Comparison of ENCODE assay signal across 14 cellular contexts in the genomic region with DNA sequence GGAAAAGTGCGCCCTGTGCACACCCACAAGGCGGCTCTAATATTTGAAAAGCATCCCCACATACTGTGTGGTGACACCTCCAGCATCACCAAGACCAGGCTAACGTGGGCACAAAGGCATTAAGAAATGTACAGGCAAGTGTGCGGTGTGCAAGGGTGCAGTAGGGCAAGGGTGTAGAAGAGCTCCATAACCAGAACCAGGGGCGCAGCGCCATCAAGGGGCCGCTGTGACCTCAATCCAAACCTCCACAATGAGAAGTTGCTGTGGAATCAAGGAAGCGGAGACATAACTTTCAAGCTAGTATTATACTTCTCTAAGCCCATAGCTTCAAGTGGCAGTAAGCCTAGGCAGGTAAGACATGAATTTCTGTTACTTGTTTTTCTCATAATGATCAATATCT. TPM values are rescaled to one million over a fixed set of nuclear protein-coding genes. Genes with fewer than 3 reads are reported as not detected.
DNase-seq lines count a peak whose midpoint lies in the region; ATAC-seq and TF ChIP-seq lines count a peak whose summit lies in the region.
"Had no signal": no experiment of that assay in that cellular context is flagged by ENCODE, and none has a peak within 500 bp of the region (broad histone marks: within the 10 kb centered on the region; RNA-seq: fewer than 3 reads in every experiment).

No MANE protein-coding gene starts in this region.

- H3K27ac Mint-ChIP-seq in endodermal cell = no peak overlapping the region
- peak overlapping the region in 1 of 2 donors; percentile 35 for H3K27ac Mint-ChIP-seq in effector memory CD8-positive, alpha-beta T cell
- H3K27ac Mint-ChIP-seq: stimulated activated naive CD8-positive, alpha-beta T cell treated with anti-CD3 and anti-CD28 coated beads, Interleukin-15, Interleukin-2, amounts not matched to agents 100 ng/mL and 50 ng/mL, for 24 hours had no signal

- H3K27me3 Mint-ChIP-seq in endodermal cell (ENCODE audit: insufficient read depth) = no peaks in the 10 kb centered on the region
- no peaks in the 10 kb centered on the region for H3K27me3 Mint-ChIP-seq in effector memory CD8-positive, alpha-beta T cell
- H3K27me3 Mint-ChIP-seq: stimulated activated naive CD8-positive, alpha-beta T cell treated with anti-CD3 and anti-CD28 coated beads, Interleukin-15, Interleukin-2, amounts not matched to agents 100 ng/mL and 50 ng/mL, for 24 hours had no signal

- H3K27me3 ChIP-seq in endodermal cell (ENCODE audit: control insufficient read depth, insufficient read depth, low read length, poor library complexity, severe bottlenecking) (no peaks in the 10 kb centered on the region), testis (no peaks in the 10 kb centered on the region)
- H3K27me3 ChIP-seq: breast epithelium had no signal

- no peak overlapping the region for H3K9ac ChIP-seq in endodermal cell (ENCODE audit: extremely low read depth, low read length, poor library complexity, severe bottlenecking)

- H3K9me3 Mint-ChIP-seq in endodermal cell = no peaks in the 10 kb centered on the region
- peaks cover 4 to 8% of the 10 kb centered on the region in 2 donors for H3K9me3 Mint-ChIP-seq in effector memory CD8-positive, alpha-beta T cell
- H3K9me3 Mint-ChIP-seq: stimulated activated naive CD8-positive, alpha-beta T cell treated with anti-CD3 and anti-CD28 coated beads, Interleukin-15, Interleukin-2, amounts not matched to agents 100 ng/mL and 50 ng/mL, for 24 hours had no signal

- 71 to 80% methylated on average over 4 to 8 of the region's 8 CpGs for WGBS in endodermal cell (ENCODE audit: insufficient coverage in 1 of 2, insufficient read length in 1 of 2), 2 experiments
- WGBS in testis, 2 donors = 78 to 94% methylated on average over 8 of the region's 8 CpGs

- intact Hi-C loops in left cardiac atrium (cut with DNase I) (loop anchor here in 1 of 2 donors (10.0 kb wide), 1 partner anchor 147 kb away; no protein-coding TSS in a partner anchor), Right ventricle myocardium superior (cut with DNase I) (no loop called here), testis (cut with DNase I; ENCODE audit: low total_unique reads) (no loop called here)

- H3K36me3 ChIP-seq in endodermal cell (ENCODE audit: control insufficient read depth, insufficient read depth, low read length) = no peaks in the 10 kb centered on the region
- H3K36me3 ChIP-seq in testis (ENCODE audit: low read depth, missing control alignments) = no peaks in the 10 kb centered on the region
- H3K36me3 ChIP-seq: breast epithelium had no signal

- peaks cover 6% of the 10 kb centered on the region for H3K4me1 Mint-ChIP-seq in endodermal cell
- no peaks in the 10 kb centered on the region for H3K4me1 Mint-ChIP-seq in effector memory CD8-positive, alpha-beta T cell (ENCODE audit: low read depth in 2 of 2)

- H3K9me3 ChIP-seq in endodermal cell (ENCODE audit: control insufficient read depth, low read length) = no peaks in the 10 kb centered on the region
- no peaks in the 10 kb centered on the region for H3K9me3 ChIP-seq in testis
- H3K9me3 ChIP-seq: breast epithelium had no signal

- H3K36me3 Mint-ChIP-seq in endodermal cell (ENCODE audit: low read depth) = no peaks in the 10 kb centered on the region
- H3K36me3 Mint-ChIP-seq in effector memory CD8-positive, alpha-beta T cell (ENCODE audit: insufficient read depth) = peaks cover 2% of the 10 kb centered on the region

- no peak for DNase-seq in left cardiac atrium
- DNase-seq in Right ventricle myocardium superior = no peak
- peak; percentile 7 for DNase-seq in NB4 (ENCODE audit: low read depth)
- peak; percentile 78 for DNase-seq in endodermal cell
- DNase-seq in testis = peak; percentile 53
- DNase-seq in coronary artery (ENCODE audit: low spot score) = no peak
- no peak for DNase-seq in effector memory CD8-positive, alpha-beta T cell
- DNase-seq: activated CD4-positive, alpha-beta T cell treated with anti-CD3 and anti-CD28 coated beads, Interleukin-2, amount 50 U/mL, for 1 hour; activated effector memory CD4-positive, alpha-beta T cell treated with Interleukin-2 at 50 U/mL for 16 hours; stimulated activated CD4-positive, alpha-beta T cell treated with anti-CD3 and anti-CD28 coated beads, Interleukin-4, amount 100 ng/mL, for 24 hours had no signal

- no peak overlapping the region for H3K27ac ChIP-seq in endodermal cell (ENCODE audit: low read depth, low read length)
- H3K27ac ChIP-seq in testis = no peak overlapping the region
- H3K27ac ChIP-seq in coronary artery = no peak overlapping the region
- H3K27ac ChIP-seq: breast epithelium had no signal

- H3K4me3 ChIP-seq in NB4 (ENCODE audit: low read depth, low read length) (no peak overlapping the region), endodermal cell (ENCODE audit: low read length) (no peak overlapping the region), testis (no peak overlapping the region), coronary artery (no peak overlapping the region)
- H3K4me3 ChIP-seq: breast epithelium had no signal

- TF ChIP-seq CTCF in NB4 (IDR thresholded peaks at IDR 0.05; ENCODE audit: low read depth, low read length) (peak; percentile 9), endodermal cell (conservative IDR thresholded peaks at IDR 0.05) (peak; percentile 75), testis (IDR thresholded peaks at IDR 0.05) (no peak), coronary artery (IDR thresholded peaks at IDR 0.05) (no peak)

- TF ChIP-seq POLR2A in NB4 (IDR thresholded peaks at IDR 0.05; ENCODE audit: extremely low read depth, insufficient read length) = no peak
- TF ChIP-seq POLR2A in testis (IDR thresholded peaks at IDR 0.05) = no peak

- H3K4me3 Mint-ChIP-seq in endodermal cell = no peak overlapping the region
- H3K4me3 Mint-ChIP-seq in effector memory CD8-positive, alpha-beta T cell = no peak overlapping the region
- H3K4me3 Mint-ChIP-seq: stimulated activated naive CD8-positive, alpha-beta T cell treated with anti-CD3 and anti-CD28 coated beads, Interleukin-15, Interleukin-2, amounts not matched to agents 100 ng/mL and 50 ng/mL, for 24 hours had no signal

- H3K4me1 ChIP-seq in endodermal cell (ENCODE audit: control insufficient read depth, insufficient read depth, low read length) (no peaks in the 10 kb centered on the region), testis (peaks cover 16% of the 10 kb centered on the region)

- ATAC-seq in left cardiac atrium (peak; percentile 25 to 41), Right ventricle myocardium superior (ENCODE audit: poor library complexity) (no peak), GM21381 (IDR thresholded peaks at IDR 0.05; ENCODE audit: unreplicated experiment) (no peak)
- ATAC-seq in effector memory CD8-positive, alpha-beta T cell (replicated peaks) = no peak

RNA-seq across cellular contexts. Expression of gene L3MBTL4, which starts 13.0 kb away (rescaled TPM):
- total RNA-seq in left cardiac atrium = 10 to 100 TPM; 15.1 to 19.1 TPM
- 0.59 TPM for total RNA-seq in Right ventricle myocardium superior
- 1 to 10 TPM; 4.6 to 7.2 TPM for total RNA-seq in endodermal cell
- polyA plus RNA-seq in endodermal cell (2013, experiment 1 of 2) = 0.61 TPM
- polyA plus RNA-seq in endodermal cell (2013, experiment 2 of 2) = 0.79 TPM
- 10 to 100 TPM; 46.2 to 50.9 TPM for total RNA-seq in testis
- 26.6 TPM for polyA plus RNA-seq in testis (ENCODE audit: insufficient read depth, low read depth, low replicate concordance)
- total RNA-seq: G401 had no signal

Comparison
In these comparisons a context has a peak if more than half of its experiments do, and no peak if none do; other contexts are left out.
1. ATAC-seq: peak in left cardiac atrium (2 of 2); none in Right ventricle myocardium superior (single experiment), GM21381 (single experiment) and effector memory CD8-positive, alpha-beta T cell (single experiment).
2. DNase-seq: peak in NB4 (single experiment), endodermal cell (single experiment) and testis (single experiment); none in left cardiac atrium (single experiment), Right ventricle myocardium superior (single experiment), coronary artery (single experiment) and effector memory CD8-positive, alpha-beta T cell (0 of 3).
3. CTCF ChIP-seq: peak in NB4 (single experiment) and endodermal cell (single experiment); none in testis (0 of 3) and coronary artery (single experiment).